In the genomic region with DNA sequence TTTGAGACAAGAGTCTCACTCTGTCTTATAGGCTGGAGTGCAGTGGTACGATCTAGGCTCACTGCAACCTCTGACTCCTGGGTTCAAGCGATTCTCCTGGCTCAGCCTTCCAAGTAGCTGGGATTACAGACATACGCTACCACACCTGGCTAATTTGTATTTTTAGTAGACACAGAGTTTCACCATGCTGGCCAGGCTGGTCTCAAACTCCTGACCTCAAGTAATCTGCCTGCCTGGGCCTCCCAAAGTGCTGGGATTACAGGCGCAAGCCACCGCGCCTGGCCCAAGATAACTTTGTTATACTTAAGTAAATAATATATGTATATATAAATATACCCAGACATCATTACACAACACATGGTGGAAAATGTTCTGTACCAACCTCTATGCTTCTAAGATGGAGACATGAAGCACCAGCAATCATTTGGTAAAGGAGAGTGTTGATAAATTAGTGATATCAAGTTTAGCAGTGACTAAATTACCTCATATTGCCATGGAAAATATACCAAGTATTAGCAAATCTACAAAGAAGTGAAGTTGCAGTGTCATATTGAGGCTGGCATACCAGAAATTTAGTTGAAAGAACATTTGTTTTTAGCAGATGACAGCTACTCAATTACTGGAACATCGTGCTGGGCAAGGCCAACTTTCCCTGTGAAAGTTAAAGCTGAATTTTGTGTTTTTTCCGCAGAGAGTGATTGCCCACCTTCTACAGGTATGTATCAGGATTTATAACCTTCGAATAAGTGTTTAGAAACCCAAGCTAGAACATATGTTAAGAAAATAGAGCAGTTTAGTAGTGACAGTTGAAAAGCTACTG, we compare ENCODE assay signal across 9 cellular contexts.
"Had no signal": no experiment of that assay in that cellular context is flagged by ENCODE, and none has a peak within 500 bp of the region (broad histone marks: within the 10 kb centered on the region; RNA-seq: fewer than 3 reads in every experiment).

No MANE protein-coding gene starts in this region.

- H3K4me3 ChIP-seq: GM23248, GM23338, HAP-1 had no signal

- DNase-seq: GM23248, GOT3, H7, H9, HCEC 1CT, HFFc6 had no signal

- H2AFZ ChIP-seq: GM23248, GM23338 had no signal

- H3K27ac Mint-ChIP-seq: GM23338, HFFc6 had no signal

- H3K36me3 ChIP-seq: HAP-1 had no signal

- H3K9ac ChIP-seq: GM23248 had no signal

- ATAC-seq: GM23338, HCT116 had no signal

- H3K4me2 ChIP-seq: GM23338 had no signal

- H3K27ac ChIP-seq: GM23248 had no signal

- H3K4me3 Mint-ChIP-seq: GM23338, H9, HFFc6 had no signal
